1 cellular context compared by ENCODE assay signal in the genomic region with DNA sequence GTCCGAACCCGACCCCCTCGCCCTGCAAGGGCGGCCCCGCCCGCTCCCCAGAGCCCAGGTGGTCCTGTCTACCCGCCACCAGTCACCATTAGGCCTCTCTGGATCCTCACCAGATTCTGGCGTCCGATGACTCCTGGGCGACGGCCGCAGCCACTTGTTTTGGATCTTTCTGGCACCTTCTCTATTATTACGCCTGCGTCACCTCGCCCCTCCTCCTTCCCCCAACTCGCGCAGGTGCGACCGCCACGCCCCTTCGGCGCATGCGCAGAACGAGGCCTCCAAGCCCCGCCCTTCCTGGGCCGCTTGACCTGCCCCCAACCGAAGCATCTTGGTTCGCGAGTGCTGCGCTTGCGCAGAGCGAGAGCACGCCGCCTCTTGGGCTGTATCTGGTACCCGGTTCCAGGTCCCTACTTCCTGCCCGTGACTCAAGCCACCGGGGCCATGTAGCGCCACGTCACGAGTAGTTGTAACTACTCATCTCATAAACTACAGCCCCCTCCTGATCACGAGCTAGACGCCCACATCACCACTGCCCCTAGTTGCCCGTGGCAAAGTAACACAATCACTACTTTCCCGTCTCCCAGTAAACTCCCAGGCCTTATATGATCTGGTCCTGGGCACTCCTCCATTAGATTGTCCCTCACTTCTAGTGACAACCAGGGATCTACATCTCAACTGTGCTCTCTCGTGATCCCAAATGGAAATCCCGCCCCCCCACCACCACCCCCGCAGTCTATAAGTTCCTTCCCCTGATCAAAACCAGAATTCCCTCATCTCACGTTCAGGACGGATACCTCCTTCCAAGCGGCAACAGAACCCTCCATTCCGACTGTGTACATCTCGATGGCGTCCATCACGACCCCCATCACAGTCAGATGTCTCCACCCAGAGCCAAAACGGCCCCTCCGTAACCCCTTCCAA.
A peak's percentile ranks its signal among the peaks of the same experiment; 100 is the strongest.
TF ChIP-seq lines count a peak whose summit lies in the region.

DEDD2 (minus strand) TSS at position 156 of the 921 bp plus-strand sequence. CDS start 670 bp downstream, outside the sequence.

TF ChIP-seq in HepG2, 621 proteins besides CTCF, POLR2A, EP300 and RAD21 (continued from another document and continues in another):
- TF ChIP-seq, protein P1, sequence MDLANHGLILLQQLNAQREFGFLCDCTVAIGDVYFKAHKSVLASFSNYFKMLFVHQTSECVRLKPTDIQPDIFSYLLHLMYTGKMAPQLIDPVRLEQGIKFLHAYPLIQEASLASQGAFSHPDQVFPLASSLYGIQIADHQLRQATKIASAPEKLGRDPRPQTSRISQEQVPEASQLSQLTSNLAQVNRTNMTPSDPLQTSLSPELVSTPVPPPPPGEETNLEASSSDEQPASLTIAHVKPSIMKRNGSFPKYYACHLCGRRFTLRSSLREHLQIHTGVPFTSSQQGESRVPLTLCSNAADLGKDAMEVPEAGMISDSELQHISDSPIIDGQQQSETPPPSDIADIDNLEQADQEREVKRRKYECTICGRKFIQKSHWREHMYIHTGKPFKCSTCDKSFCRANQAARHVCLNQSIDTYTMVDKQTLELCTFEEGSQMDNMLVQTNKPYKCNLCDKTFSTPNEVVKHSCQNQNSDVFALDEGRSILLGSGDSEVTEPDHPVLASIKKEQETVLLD (CRISPR knock-in tag; IDR thresholded peaks at IDR 0.05; ENCODE audit: low read depth), result no peak
- TF ChIP-seq, protein P2, sequence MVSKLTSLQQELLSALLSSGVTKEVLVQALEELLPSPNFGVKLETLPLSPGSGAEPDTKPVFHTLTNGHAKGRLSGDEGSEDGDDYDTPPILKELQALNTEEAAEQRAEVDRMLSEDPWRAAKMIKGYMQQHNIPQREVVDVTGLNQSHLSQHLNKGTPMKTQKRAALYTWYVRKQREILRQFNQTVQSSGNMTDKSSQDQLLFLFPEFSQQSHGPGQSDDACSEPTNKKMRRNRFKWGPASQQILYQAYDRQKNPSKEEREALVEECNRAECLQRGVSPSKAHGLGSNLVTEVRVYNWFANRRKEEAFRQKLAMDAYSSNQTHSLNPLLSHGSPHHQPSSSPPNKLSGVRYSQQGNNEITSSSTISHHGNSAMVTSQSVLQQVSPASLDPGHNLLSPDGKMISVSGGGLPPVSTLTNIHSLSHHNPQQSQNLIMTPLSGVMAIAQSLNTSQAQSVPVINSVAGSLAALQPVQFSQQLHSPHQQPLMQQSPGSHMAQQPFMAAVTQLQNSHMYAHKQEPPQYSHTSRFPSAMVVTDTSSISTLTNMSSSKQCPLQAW (CRISPR knock-in tag; IDR thresholded peaks at IDR 0.05), result peak; percentile 68
- TF ChIP-seq SKI (IDR thresholded peaks at IDR 0.05; ENCODE audit: partially characterized antibody) (no peak), HES4 (CRISPR knock-in tag; IDR thresholded peaks at IDR 0.05; ENCODE audit: borderline replicate concordance) (0 out of 2 replicates have a peak, but pooled peaks have one; percentile 21), KDM3A (CRISPR knock-in tag; IDR thresholded peaks at IDR 0.05; ENCODE audit: low read depth) (no peak), NFYC (CRISPR knock-in tag; IDR thresholded peaks at IDR 0.05) (no peak), U2AF2 (IDR thresholded peaks at IDR 0.05; ENCODE audit: low read depth, low read length) (no peak), REPIN1 (CRISPR knock-in tag; IDR thresholded peaks at IDR 0.05; ENCODE audit: borderline replicate concordance, low read depth) (0 out of 2 replicates have a peak, but pooled peaks have one; percentile 48), ZNF44 (CRISPR knock-in tag; IDR thresholded peaks at IDR 0.05) (no peak), SIN3B (IDR thresholded peaks at IDR 0.05; ENCODE audit: low read length) (no peak), HDAC2 (CRISPR knock-in tag; IDR thresholded peaks at IDR 0.05) (peak; percentile 39; the same call in 1 of the 2 replicates), CREB3 (CRISPR knock-in tag; IDR thresholded peaks at IDR 0.05) (0 out of 2 replicates have a peak, but pooled peaks have one; percentile 33), FOXP1 (IDR thresholded peaks at IDR 0.05) (no peak), FOXP1 (CRISPR knock-in tag; IDR thresholded peaks at IDR 0.05) (no peak; the same call in 1 of the 2 replicates), MEIS1 (CRISPR knock-in tag; IDR thresholded peaks at IDR 0.05; ENCODE audit: borderline replicate concordance) (no peak), DPF2 (CRISPR knock-in tag; IDR thresholded peaks at IDR 0.05; ENCODE audit: borderline replicate concordance, low read depth) (no peak), CBX1 (IDR thresholded peaks at IDR 0.05; ENCODE audit: low read depth) (no peak), THAP11 (CRISPR knock-in tag; IDR thresholded peaks at IDR 0.05) (peak; percentile 85), SP140L (CRISPR knock-in tag; IDR thresholded peaks at IDR 0.05; ENCODE audit: borderline replicate concordance) (no peak), MATR3 (CRISPR knock-in tag; IDR thresholded peaks at IDR 0.05) (no peak), FOSL2 (CRISPR knock-in tag; IDR thresholded peaks at IDR 0.05) (peak; percentile 27; the same call in 1 of the 2 replicates), PREB (CRISPR knock-in tag; IDR thresholded peaks at IDR 0.05) (no peak), ZNF891 (CRISPR knock-in tag; IDR thresholded peaks at IDR 0.05) (peak; percentile 75; the same call in 1 of the 2 replicates), ZNF768 (CRISPR knock-in tag; IDR thresholded peaks at IDR 0.05) (no peak), ZNF10 (CRISPR knock-in tag; IDR thresholded peaks at IDR 0.05; ENCODE audit: borderline replicate concordance, low read depth) (no peak), ZNF235 (CRISPR knock-in tag; IDR thresholded peaks at IDR 0.05; ENCODE audit: borderline replicate concordance) (no peak), ZNF382 (CRISPR knock-in tag; IDR thresholded peaks at IDR 0.05; ENCODE audit: borderline replicate concordance) (no peak), ATF7 (IDR thresholded peaks at IDR 0.05) (no peak), ATF7 (CRISPR knock-in tag; IDR thresholded peaks at IDR 0.05) (no peak), FOXJ3 (CRISPR knock-in tag; IDR thresholded peaks at IDR 0.05; ENCODE audit: borderline replicate concordance) (peak; percentile 56; the same call in 1 of the 2 replicates), ZNF510 (CRISPR knock-in tag; IDR thresholded peaks at IDR 0.05; ENCODE audit: low read depth) (no peak), SIX4 (CRISPR knock-in tag; IDR thresholded peaks at IDR 0.05) (no peak), ZNF292 (CRISPR knock-in tag; IDR thresholded peaks at IDR 0.05; ENCODE audit: borderline replicate concordance, low read depth) (no peak), BORCS8-MEF2B (CRISPR knock-in tag; IDR thresholded peaks at IDR 0.05) (no peak; the same call in none of the 2 replicates), SRSF4 (IDR thresholded peaks at IDR 0.05; ENCODE audit: low read depth, low read length, poor library complexity, severe bottlenecking) (no peak), JUN (CRISPR knock-in tag; IDR thresholded peaks at IDR 0.05) (0 out of 2 replicates have a peak, but pooled peaks have one; percentile 29), MED13 (CRISPR knock-in tag; IDR thresholded peaks at IDR 0.05) (no peak), KDM6A (CRISPR knock-in tag; IDR thresholded peaks at IDR 0.05; ENCODE audit: low read depth) (no peak), HOXA5 (CRISPR knock-in tag; IDR thresholded peaks at IDR 0.05) (peak; percentile 52; the same call in 1 of the 2 replicates), NR2F2 (IDR thresholded peaks at IDR 0.05; ENCODE audit: borderline replicate concordance, low read depth) (no peak), ZNF484 (CRISPR knock-in tag; IDR thresholded peaks at IDR 0.05; ENCODE audit: borderline replicate concordance, low read depth) (no peak), HOXA7 (CRISPR knock-in tag; IDR thresholded peaks at IDR 0.05) (no peak), ZNF75D (CRISPR knock-in tag; IDR thresholded peaks at IDR 0.05; ENCODE audit: borderline replicate concordance) (no peak), ZFYVE20 (CRISPR knock-in tag; IDR thresholded peaks at IDR 0.05; ENCODE audit: borderline replicate concordance, low read depth) (no peak), NFE2L2 (IDR thresholded peaks at IDR 0.05; ENCODE audit: low read length) (no peak), YEATS2 (CRISPR knock-in tag; IDR thresholded peaks at IDR 0.05; ENCODE audit: borderline replicate concordance) (no peak; the same call in 1 of the 2 replicates), ZNF777 (CRISPR knock-in tag; IDR thresholded peaks at IDR 0.05) (0 out of 2 replicates have a peak, but pooled peaks have one; percentile 12), FOXO1 (CRISPR knock-in tag; IDR thresholded peaks at IDR 0.05) (0 out of 2 replicates have a peak, but pooled peaks have one; percentile 4), SATB2 (CRISPR knock-in tag; IDR thresholded peaks at IDR 0.05) (0 out of 2 replicates have a peak, but pooled peaks have one; percentile 30), SNAI1 (CRISPR knock-in tag; IDR thresholded peaks at IDR 0.05; ENCODE audit: borderline replicate concordance) (peak; percentile 3; the same call in 1 of the 2 replicates), TIGD3 (CRISPR knock-in tag; IDR thresholded peaks at IDR 0.05; ENCODE audit: borderline replicate concordance) (no peak), ZNF383 (CRISPR knock-in tag; IDR thresholded peaks at IDR 0.05; ENCODE audit: borderline replicate concordance) (no peak), KMT2A (CRISPR knock-in tag; IDR thresholded peaks at IDR 0.05) (peak; percentile 22; the same call in 1 of the 2 replicates), NPAS2 (CRISPR knock-in tag; IDR thresholded peaks at IDR 0.05; ENCODE audit: borderline replicate concordance) (no peak), ZNF7 (CRISPR knock-in tag; IDR thresholded peaks at IDR 0.05) (no peak), NFKB2 (CRISPR knock-in tag; IDR thresholded peaks at IDR 0.05; ENCODE audit: borderline replicate concordance) (peak; percentile 87; the same call in 1 of the 2 replicates)
- TF ChIP-seq, protein P3, sequence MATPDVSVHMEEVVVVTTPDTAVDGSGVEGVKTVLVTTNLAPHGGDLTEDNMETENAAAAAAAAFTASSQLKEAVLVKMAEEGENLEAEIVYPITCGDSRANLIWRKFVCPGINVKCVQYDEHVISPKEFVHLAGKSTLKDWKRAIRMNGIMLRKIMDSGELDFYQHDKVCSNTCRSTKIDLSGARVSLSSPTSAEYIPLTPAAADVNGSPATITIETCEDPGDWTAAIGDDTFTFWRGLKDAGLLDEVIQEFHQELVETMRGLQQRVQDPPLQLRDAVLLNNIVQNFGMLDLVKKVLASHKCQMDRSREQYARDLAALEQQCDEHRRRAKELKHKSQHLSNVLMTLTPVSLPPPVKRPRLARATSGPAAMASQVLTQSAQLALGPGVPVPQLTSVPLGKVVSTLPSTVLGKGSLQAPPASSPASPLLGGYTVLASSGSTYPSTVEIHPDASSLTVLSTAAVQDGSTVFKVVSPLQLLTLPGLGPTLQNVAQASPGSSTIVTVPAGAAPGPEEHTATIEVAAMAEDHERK (CRISPR knock-in tag; IDR thresholded peaks at IDR 0.05; ENCODE audit: low read depth), result 0 out of 2 replicates have a peak, but pooled peaks have one; percentile 1
- TF ChIP-seq, protein P4, sequence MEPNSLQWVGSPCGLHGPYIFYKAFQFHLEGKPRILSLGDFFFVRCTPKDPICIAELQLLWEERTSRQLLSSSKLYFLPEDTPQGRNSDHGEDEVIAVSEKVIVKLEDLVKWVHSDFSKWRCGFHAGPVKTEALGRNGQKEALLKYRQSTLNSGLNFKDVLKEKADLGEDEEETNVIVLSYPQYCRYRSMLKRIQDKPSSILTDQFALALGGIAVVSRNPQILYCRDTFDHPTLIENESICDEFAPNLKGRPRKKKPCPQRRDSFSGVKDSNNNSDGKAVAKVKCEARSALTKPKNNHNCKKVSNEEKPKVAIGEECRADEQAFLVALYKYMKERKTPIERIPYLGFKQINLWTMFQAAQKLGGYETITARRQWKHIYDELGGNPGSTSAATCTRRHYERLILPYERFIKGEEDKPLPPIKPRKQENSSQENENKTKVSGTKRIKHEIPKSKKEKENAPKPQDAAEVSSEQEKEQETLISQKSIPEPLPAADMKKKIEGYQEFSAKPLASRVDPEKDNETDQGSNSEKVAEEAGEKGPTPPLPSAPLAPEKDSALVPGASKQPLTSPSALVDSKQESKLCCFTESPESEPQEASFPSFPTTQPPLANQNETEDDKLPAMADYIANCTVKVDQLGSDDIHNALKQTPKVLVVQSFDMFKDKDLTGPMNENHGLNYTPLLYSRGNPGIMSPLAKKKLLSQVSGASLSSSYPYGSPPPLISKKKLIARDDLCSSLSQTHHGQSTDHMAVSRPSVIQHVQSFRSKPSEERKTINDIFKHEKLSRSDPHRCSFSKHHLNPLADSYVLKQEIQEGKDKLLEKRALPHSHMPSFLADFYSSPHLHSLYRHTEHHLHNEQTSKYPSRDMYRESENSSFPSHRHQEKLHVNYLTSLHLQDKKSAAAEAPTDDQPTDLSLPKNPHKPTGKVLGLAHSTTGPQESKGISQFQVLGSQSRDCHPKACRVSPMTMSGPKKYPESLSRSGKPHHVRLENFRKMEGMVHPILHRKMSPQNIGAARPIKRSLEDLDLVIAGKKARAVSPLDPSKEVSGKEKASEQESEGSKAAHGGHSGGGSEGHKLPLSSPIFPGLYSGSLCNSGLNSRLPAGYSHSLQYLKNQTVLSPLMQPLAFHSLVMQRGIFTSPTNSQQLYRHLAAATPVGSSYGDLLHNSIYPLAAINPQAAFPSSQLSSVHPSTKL (CRISPR knock-in tag; IDR thresholded peaks at IDR 0.05), result no peak
